18 cellular contexts compared by ENCODE assay signal in the genomic region with DNA sequence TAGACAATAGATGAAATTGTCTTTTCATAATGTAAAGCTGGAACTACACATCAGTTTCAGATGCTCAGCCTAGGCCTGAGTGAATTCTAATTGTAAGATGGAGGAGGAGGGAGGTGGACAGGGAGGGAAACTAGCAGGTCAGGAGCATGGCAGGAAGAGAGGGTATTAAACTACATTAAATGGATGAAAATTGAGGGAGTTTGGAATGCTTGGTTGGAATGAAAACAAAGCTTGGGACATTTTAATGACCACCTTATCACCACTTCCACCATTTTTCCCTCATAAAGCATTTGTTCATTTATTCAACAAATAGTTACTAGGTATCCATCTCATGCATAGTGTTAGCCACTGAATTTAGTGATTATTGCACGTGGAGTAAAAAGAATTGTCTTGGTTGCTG.
"Had no signal": no experiment of that assay in that cellular context is flagged by ENCODE, and none has a peak within 500 bp of the region (broad histone marks: within the 10 kb centered on the region; RNA-seq: fewer than 3 reads in every experiment).

No MANE protein-coding gene starts in this region.

- H3K27me3 ChIP-seq: pancreas had no signal

- H3K27ac Mint-ChIP-seq: activated B cell treated with CpG ODN at 0.5 μM for 24 hours; activated CD4-positive, alpha-beta T cell treated with anti-CD3 and anti-CD28 coated beads, Interleukin-2, amount 10 ng/mL, durations not matched to agents 24 days and 14 days; activated naive CD8-positive, alpha-beta T cell treated with anti-CD3 and anti-CD28 coated beads for 36 hours; brain; mesothelial cell of epicardium; stimulated activated memory B cell treated with anti-CD40 and anti-IgM and Interleukin-4, amounts not matched to agents 10 μg/mL and 1 μg/mL and 100 μg/mL, for 72 hours had no signal

- H3K9me3 ChIP-seq: lower lobe of right lung, pancreas had no signal

- H3K36me3 ChIP-seq: lower lobe of right lung, pancreas had no signal

- H3K4me3 ChIP-seq: coronary artery, lower lobe of right lung, pancreas had no signal

- H3K4me1 ChIP-seq: lower lobe of right lung, pancreas had no signal

- H3K4me1 Mint-ChIP-seq: activated B cell treated with CpG ODN at 0.5 μM for 24 hours; activated CD4-positive, alpha-beta T cell treated with anti-CD3 and anti-CD28 coated beads, Interleukin-2, amount 10 ng/mL, durations not matched to agents 24 days and 14 days; activated naive CD8-positive, alpha-beta T cell treated with anti-CD3 and anti-CD28 coated beads for 36 hours; central memory CD8-positive, alpha-beta T cell; stimulated activated memory B cell treated with anti-CD40 and anti-IgM and Interleukin-4, amounts not matched to agents 10 μg/mL and 1 μg/mL and 100 μg/mL, for 72 hours had no signal

- DNase-seq: activated B cell treated with CpG ODN at 0.5 μM for 24 hours; activated CD4-positive, alpha-beta T cell treated with anti-CD3 and anti-CD28 coated beads, Interleukin-2, amount 10 ng/mL, durations not matched to agents 24 days and 14 days; activated CD8-positive, alpha-beta memory T cell treated with anti-CD3 and anti-CD28 coated beads, Interleukin-2, amount 50 U/mL, for 48 hours; activated naive CD8-positive, alpha-beta T cell treated with anti-CD3 and anti-CD28 coated beads for 36 hours; amygdala; effector CD4-positive, alpha-beta T cell; foreskin melanocyte; left cardiac atrium; lower lobe of right lung; pancreas; T-helper 2 cell had no signal

- H3K9me3 Mint-ChIP-seq: activated B cell treated with CpG ODN at 0.5 μM for 24 hours; activated CD4-positive, alpha-beta T cell treated with anti-CD3 and anti-CD28 coated beads, Interleukin-2, amount 10 ng/mL, durations not matched to agents 24 days and 14 days; activated naive CD8-positive, alpha-beta T cell treated with anti-CD3 and anti-CD28 coated beads for 36 hours; central memory CD8-positive, alpha-beta T cell; mesothelial cell of epicardium; neural crest cell; stimulated activated memory B cell treated with anti-CD40 and anti-IgM and Interleukin-4, amounts not matched to agents 10 μg/mL and 1 μg/mL and 100 μg/mL, for 72 hours had no signal

- H3K27ac ChIP-seq: coronary artery, lower lobe of right lung, pancreas had no signal

- FAIRE-seq: pancreas, TTC549 had no signal

- ATAC-seq: left cardiac atrium; lower lobe of right lung; pancreas; stimulated activated memory B cell treated with anti-CD40 and anti-IgM and Interleukin-4, amounts not matched to agents 10 μg/mL and 1 μg/mL and 100 μg/mL, for 72 hours had no signal

- H3K4me3 Mint-ChIP-seq: activated B cell treated with CpG ODN at 0.5 μM for 24 hours; activated CD4-positive, alpha-beta T cell treated with anti-CD3 and anti-CD28 coated beads, Interleukin-2, amount 10 ng/mL, durations not matched to agents 24 days and 14 days; activated naive CD8-positive, alpha-beta T cell treated with anti-CD3 and anti-CD28 coated beads for 36 hours; central memory CD8-positive, alpha-beta T cell; mesothelial cell of epicardium; stimulated activated memory B cell treated with anti-CD40 and anti-IgM and Interleukin-4, amounts not matched to agents 10 μg/mL and 1 μg/mL and 100 μg/mL, for 72 hours had no signal

- H3K27me3 Mint-ChIP-seq: activated B cell treated with CpG ODN at 0.5 μM for 24 hours; activated CD4-positive, alpha-beta T cell treated with anti-CD3 and anti-CD28 coated beads, Interleukin-2, amount 10 ng/mL, durations not matched to agents 24 days and 14 days; activated naive CD8-positive, alpha-beta T cell treated with anti-CD3 and anti-CD28 coated beads for 36 hours; central memory CD8-positive, alpha-beta T cell; stimulated activated memory B cell treated with anti-CD40 and anti-IgM and Interleukin-4, amounts not matched to agents 10 μg/mL and 1 μg/mL and 100 μg/mL, for 72 hours had no signal
